Comparison of ENCODE assay signal across 2 cellular contexts in the genomic region with DNA sequence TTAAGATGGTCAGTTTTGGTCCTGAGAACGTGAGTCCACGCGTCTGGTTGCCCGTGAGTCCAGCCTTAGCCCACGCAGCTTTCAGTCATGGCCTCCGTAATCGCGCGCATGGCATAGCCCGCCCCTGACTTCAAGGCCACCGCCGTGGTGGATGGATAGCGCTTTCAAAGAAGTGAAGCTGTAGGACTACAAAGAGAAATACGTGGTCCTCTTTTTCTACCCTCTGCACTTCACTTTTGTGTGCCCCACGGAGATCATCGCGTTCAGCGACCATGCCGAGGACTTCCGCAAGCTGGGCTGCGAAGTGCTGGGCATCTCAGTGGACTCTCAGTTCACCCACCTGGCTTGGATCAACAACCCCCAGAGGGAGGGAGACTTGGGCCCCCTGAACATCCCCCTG.
TF ChIP-seq lines count a peak whose summit lies in the region.

No MANE protein-coding gene starts in this region.

TF ChIP-seq in IMR-90, 13 proteins besides CTCF, POLR2A, EP300 and RAD21:
- no peak for TF ChIP-seq MAZ (IDR thresholded peaks at IDR 0.05; ENCODE audit: borderline replicate concordance, low read depth, low read length)
- no peak for TF ChIP-seq MAFK (IDR thresholded peaks at IDR 0.05; ENCODE audit: low read depth, low read length)
- no peak for TF ChIP-seq CEBPB (IDR thresholded peaks at IDR 0.05; ENCODE audit: low read depth, low read length)
- TF ChIP-seq NFE2L2 (IDR thresholded peaks at IDR 0.05; ENCODE audit: low read depth, low read length): no peak
- TF ChIP-seq FOS (IDR thresholded peaks at IDR 0.05; ENCODE audit: low read depth, low read length): no peak
TF ChIP-seq in IMR-90: peak in this region for 0.

TF ChIP-seq in H1, 55 proteins besides CTCF, POLR2A, EP300 and RAD21:
- no peak for TF ChIP-seq SIRT6 (IDR thresholded peaks at IDR 0.05; ENCODE audit: low read length)
- no peak for TF ChIP-seq TCF12 (IDR thresholded peaks at IDR 0.05; ENCODE audit: low read depth, low read length)
- TF ChIP-seq RXRA (IDR thresholded peaks at IDR 0.05; ENCODE audit: insufficient read depth, low read depth, low read length): no peak
- no peak for TF ChIP-seq KDM4A (IDR thresholded peaks at IDR 0.05; ENCODE audit: low read depth, low read length, severe bottlenecking)
- no peak for TF ChIP-seq CBX8 (IDR thresholded peaks at IDR 0.05; ENCODE audit: borderline replicate concordance, low read depth, low read length)
